31 cellular contexts compared by ENCODE assay signal in the genomic region with DNA sequence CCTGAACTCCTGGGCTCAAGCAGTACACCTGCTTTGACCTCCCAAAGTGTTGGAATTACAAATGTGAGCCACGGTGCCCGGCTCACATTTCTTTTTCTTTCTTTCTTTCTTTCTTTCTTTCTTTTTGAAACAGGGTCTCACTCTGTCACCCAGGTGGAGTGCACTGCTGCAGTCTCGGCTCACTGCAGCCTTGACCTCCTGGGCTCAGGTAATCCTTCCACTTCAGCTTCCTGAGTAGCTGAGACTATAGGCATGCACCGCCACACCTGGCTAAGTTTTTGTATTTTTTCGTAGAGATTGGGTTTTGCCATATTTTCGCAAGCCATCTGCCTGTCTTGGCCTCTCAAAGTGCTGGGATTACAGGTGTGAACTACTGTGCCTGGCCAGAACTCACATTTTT.
"Had no signal": no experiment of that assay in that cellular context is flagged by ENCODE, and none has a peak within 500 bp of the region (broad histone marks: within the 10 kb centered on the region; RNA-seq: fewer than 3 reads in every experiment).

No MANE protein-coding gene starts in this region.

- H3K79me2 ChIP-seq: hepatocyte had no signal

- H3K36me3 ChIP-seq: brain microvascular endothelial cell, esophagus squamous epithelium, gastroesophageal sphincter, WERI-Rb-1 had no signal

- H3K9me3 ChIP-seq: esophagus squamous epithelium, gastroesophageal sphincter had no signal

- H3K9me3 Mint-ChIP-seq: activated CD4-positive, alpha-beta T cell treated with anti-CD3 and anti-CD28 coated beads, Interleukin-2, amount 10 ng/mL, durations not matched to agents 7 days and 5 days; activated CD8-positive, alpha-beta T cell treated with anti-CD3 and anti-CD28 coated beads for 36 hours; activated T-cell treated with anti-CD3 and anti-CD28 coated beads, Interleukin-2, amount 50 U/mL, for 4 hours; activated T-helper 17 cell treated with anti-CD3 and anti-CD28 coated beads, Interleukin-2, amount 50 U/mL, for 72 hours; effector memory CD8-positive, alpha-beta T cell; T-helper 2 cell treated with Interferon-gamma antibody and Interleukin-4, amounts not matched to agents 5 μg/mL and 100 μg/mL, for 36 hours had no signal

- H3K27me3 ChIP-seq: brain microvascular endothelial cell, esophagus squamous epithelium, gastroesophageal sphincter, heart right ventricle, hepatocyte had no signal

- H3K4me2 ChIP-seq: hepatocyte had no signal

- H3K4me3 ChIP-seq: esophagus squamous epithelium, gastroesophageal sphincter, heart right ventricle, hepatocyte had no signal

- H3K4me1 Mint-ChIP-seq: activated CD4-positive, alpha-beta T cell treated with anti-CD3 and anti-CD28 coated beads, Interleukin-2, amount 10 ng/mL, durations not matched to agents 7 days and 5 days; activated T-helper 17 cell treated with anti-CD3 and anti-CD28 coated beads, Interleukin-2, amount 50 U/mL, for 72 hours; T-helper 17 cell had no signal

- H3K4me3 Mint-ChIP-seq: activated CD4-positive, alpha-beta T cell treated with anti-CD3 and anti-CD28 coated beads, Interleukin-2, amount 10 ng/mL, durations not matched to agents 7 days and 5 days; activated CD8-positive, alpha-beta T cell treated with anti-CD3 and anti-CD28 coated beads for 36 hours; activated naive CD8-positive, alpha-beta T cell; activated T-cell treated with anti-CD3 and anti-CD28 coated beads, Interleukin-2, amount 50 U/mL, for 4 hours; activated T-helper 17 cell treated with anti-CD3 and anti-CD28 coated beads, Interleukin-2, amount 50 U/mL, for 72 hours; effector memory CD8-positive, alpha-beta T cell; T-helper 17 cell; T-helper 2 cell treated with Interferon-gamma antibody and Interleukin-4, amounts not matched to agents 5 μg/mL and 100 μg/mL, for 36 hours had no signal

- H3K27ac Mint-ChIP-seq: activated CD4-positive, alpha-beta T cell treated with anti-CD3 and anti-CD28 coated beads, Interleukin-2, amount 10 ng/mL, durations not matched to agents 7 days and 5 days; activated CD8-positive, alpha-beta T cell treated with anti-CD3 and anti-CD28 coated beads for 36 hours; activated naive CD8-positive, alpha-beta T cell; activated T-helper 17 cell treated with anti-CD3 and anti-CD28 coated beads, Interleukin-2, amount 50 U/mL, for 72 hours; effector memory CD8-positive, alpha-beta T cell; T-helper 17 cell; T-helper 2 cell treated with Interferon-gamma antibody and Interleukin-4, amounts not matched to agents 5 μg/mL and 100 μg/mL, for 36 hours had no signal

- H2AFZ ChIP-seq: hepatocyte had no signal

- H3K27me3 Mint-ChIP-seq: activated CD4-positive, alpha-beta T cell treated with anti-CD3 and anti-CD28 coated beads, Interleukin-2, amount 10 ng/mL, durations not matched to agents 7 days and 5 days; activated CD8-positive, alpha-beta T cell treated with anti-CD3 and anti-CD28 coated beads for 36 hours; activated naive CD8-positive, alpha-beta T cell; activated T-helper 17 cell treated with anti-CD3 and anti-CD28 coated beads, Interleukin-2, amount 50 U/mL, for 72 hours; effector memory CD8-positive, alpha-beta T cell; T-helper 17 cell had no signal

- H3K27ac ChIP-seq: brain microvascular endothelial cell, esophagus squamous epithelium, gastroesophageal sphincter, heart right ventricle, WERI-Rb-1 had no signal

- DNase-seq: activated CD4-positive, alpha-beta T cell treated with anti-CD3 and anti-CD28 coated beads for 4 hours; activated CD4-positive, alpha-beta T cell treated with anti-CD3 and anti-CD28 coated beads, Interleukin-2, amount 10 ng/mL, durations not matched to agents 7 days and 5 days; activated CD4-positive, alpha-beta T cell treated with anti-CD3 and anti-CD28 coated beads, Interleukin-2, amount 50 U/mL, for 48 hours; activated CD4-positive, CD25-positive, alpha-beta regulatory T cell; activated CD4-positive, CD25-positive, alpha-beta regulatory T cell treated with anti-CD3 and anti-CD28 coated beads, Interleukin-2, amount 50 U/mL, for 72 hours; activated CD8-positive, alpha-beta memory T cell treated with anti-CD3 and anti-CD28 coated beads for 24 hours; activated CD8-positive, alpha-beta T cell treated with anti-CD3 and anti-CD28 coated beads for 36 hours; activated effector memory CD4-positive, alpha-beta T cell treated with Interleukin-2 at 50 U/mL for 16 hours; activated gamma-delta T cell treated with Interleukin-2 at 50 U/mL for 16 hours; activated naive CD4-positive, alpha-beta T cell treated with anti-CD3 and anti-CD28 coated beads, Interleukin-2, amount 50 U/mL, for 16 hours; activated naive CD4-positive, alpha-beta T cell treated with Interleukin-2 at 50 U/mL for 16 hours; activated T-cell treated with anti-CD3 and anti-CD28 coated beads, Interleukin-2, amount 50 U/mL, for 4 hours; amniotic stem cell; anterior cingulate cortex; brain microvascular endothelial cell; caudate nucleus; cortex of kidney; dermis blood vessel endothelial cell; effector CD4-positive, alpha-beta T cell; effector memory CD8-positive, alpha-beta T cell; esophagus squamous epithelium; foreskin melanocyte; heart right ventricle; T-helper 17 cell; T1000; WERI-Rb-1 had no signal

- ATAC-seq: activated CD8-positive, alpha-beta T cell treated with anti-CD3 and anti-CD28 coated beads for 36 hours; activated T-cell treated with anti-CD3 and anti-CD28 coated beads, Interleukin-2, amount 50 U/mL, for 4 hours; activated T-helper 17 cell treated with anti-CD3 and anti-CD28 coated beads, Interleukin-2, amount 50 U/mL, for 72 hours; effector memory CD8-positive, alpha-beta T cell; gastroesophageal sphincter; heart right ventricle; T-helper 17 cell had no signal
